Comparison of ENCODE assay signal across 8 cellular contexts in genomic region chr7:36526720-36527548, GRCh38.
A peak's percentile ranks its signal among the peaks of the same experiment; 100 is the strongest.
DNase-seq lines count a peak whose midpoint lies in the region; ATAC-seq and TF ChIP-seq lines count a peak whose summit lies in the region.

No MANE protein-coding gene starts in this region.

- H3K4me1 ChIP-seq in adipocyte (ENCODE audit: control insufficient read depth, insufficient read depth, low read length) (peaks cover 7% of the 10 kb centered on the region), lower lobe of right lung (no peaks in the 10 kb centered on the region)

- no peaks in the 10 kb centered on the region for H3K36me3 Mint-ChIP-seq in activated CD4-positive, alpha-beta memory T cell treated with anti-CD3 and anti-CD28 coated beads for 36 hours
- peaks cover 16% of the 10 kb centered on the region for H3K36me3 Mint-ChIP-seq in activated CD4-positive, alpha-beta memory T cell treated with anti-CD3 and anti-CD28 coated beads, Interleukin-2, amount 10 ng/mL, durations not matched to agents 7 days and 5 days (ENCODE audit: low read depth)

- H3K4me3 ChIP-seq in adipocyte (ENCODE audit: low read length) (no peak overlapping the region), retinal pigment epithelial cell (ENCODE audit: low read length) (no peak overlapping the region), lower lobe of right lung (no peak overlapping the region)

- H3K4me3 Mint-ChIP-seq in activated CD4-positive, alpha-beta memory T cell treated with anti-CD3 and anti-CD28 coated beads for 36 hours = no peak overlapping the region
- no peak overlapping the region for H3K4me3 Mint-ChIP-seq in activated CD4-positive, alpha-beta memory T cell treated with anti-CD3 and anti-CD28 coated beads, Interleukin-2, amount 10 ng/mL, durations not matched to agents 7 days and 5 days

- H3K4me1 Mint-ChIP-seq in activated CD4-positive, alpha-beta memory T cell treated with anti-CD3 and anti-CD28 coated beads for 36 hours (ENCODE audit: low read depth) = peaks cover 17% of the 10 kb centered on the region
- H3K4me1 Mint-ChIP-seq in activated CD4-positive, alpha-beta memory T cell treated with anti-CD3 and anti-CD28 coated beads, Interleukin-2, amount 10 ng/mL, durations not matched to agents 7 days and 5 days = peaks cover 33% of the 10 kb centered on the region

- H3K9me3 ChIP-seq in adipocyte (ENCODE audit: control insufficient read depth, low read length) = no peaks in the 10 kb centered on the region
- H3K9me3 ChIP-seq in lower lobe of right lung = no peaks in the 10 kb centered on the region

- peak; percentile 15 for DNase-seq in activated CD4-positive, alpha-beta memory T cell treated with anti-CD3 and anti-CD28 coated beads for 36 hours
- DNase-seq in activated CD4-positive, alpha-beta memory T cell treated with anti-CD3 and anti-CD28 coated beads, Interleukin-2, amount 10 ng/mL, durations not matched to agents 7 days and 5 days = no peak
- peak; percentile 68 for DNase-seq in adipocyte (ENCODE audit: low read depth)
- peak; percentile 23 for DNase-seq in retinal pigment epithelial cell (ENCODE audit: low read depth)
- no peak for DNase-seq in lower lobe of right lung
- no peak for DNase-seq in T1000 (lab: John Stamatoyannopoulos, UW)

- H3K27me3 Mint-ChIP-seq in activated CD4-positive, alpha-beta memory T cell treated with anti-CD3 and anti-CD28 coated beads for 36 hours = no peaks in the 10 kb centered on the region
- H3K27me3 Mint-ChIP-seq in activated CD4-positive, alpha-beta memory T cell treated with anti-CD3 and anti-CD28 coated beads, Interleukin-2, amount 10 ng/mL, durations not matched to agents 7 days and 5 days = no peaks in the 10 kb centered on the region

- H3K9me3 Mint-ChIP-seq in activated CD4-positive, alpha-beta memory T cell treated with anti-CD3 and anti-CD28 coated beads for 36 hours = no peaks in the 10 kb centered on the region
- H3K9me3 Mint-ChIP-seq in activated CD4-positive, alpha-beta memory T cell treated with anti-CD3 and anti-CD28 coated beads, Interleukin-2, amount 10 ng/mL, durations not matched to agents 7 days and 5 days = no peaks in the 10 kb centered on the region

- H3K36me3 ChIP-seq in adipocyte (ENCODE audit: control insufficient read depth, insufficient read depth, low read length, severe bottlenecking) (no peaks in the 10 kb centered on the region), lower lobe of right lung (no peaks in the 10 kb centered on the region)

- ATAC-seq in HG03571 (IDR thresholded peaks at IDR 0.05; ENCODE audit: unreplicated experiment) = peak; percentile 68
- no peak for ATAC-seq in HG03045 (IDR thresholded peaks at IDR 0.05; ENCODE audit: unreplicated experiment)
- ATAC-seq in lower lobe of right lung = no peak

- no peak overlapping the region for H3K9ac ChIP-seq in adipocyte (ENCODE audit: low read length)

- TF ChIP-seq CTCF in retinal pigment epithelial cell (conservative IDR thresholded peaks at IDR 0.05; ENCODE audit: low read depth, low read length) (no peak), lower lobe of right lung (IDR thresholded peaks at IDR 0.05) (no peak)

- intact Hi-C loops in activated CD4-positive, alpha-beta memory T cell treated with anti-CD3 and anti-CD28 coated beads for 36 hours (cut with micrococcal nuclease) = no loop called here
- intact Hi-C loops in lower lobe of right lung (cut with DNase I) = no loop called here

- H3K27ac ChIP-seq in lower lobe of right lung = no peak overlapping the region

- no peak overlapping the region for H3K27ac Mint-ChIP-seq in activated CD4-positive, alpha-beta memory T cell treated with anti-CD3 and anti-CD28 coated beads for 36 hours
- no peak overlapping the region for H3K27ac Mint-ChIP-seq in activated CD4-positive, alpha-beta memory T cell treated with anti-CD3 and anti-CD28 coated beads, Interleukin-2, amount 10 ng/mL, durations not matched to agents 7 days and 5 days

- CTCF ChIA-PET in activated CD4-positive, alpha-beta memory T cell treated with anti-CD3 and anti-CD28 coated beads for 36 hours (lab: Charles Lee) = interaction anchor here (1.0 kb wide), 1 partner anchor 39 kb away, joined by 5 read pairs; no protein-coding TSS in a partner anchor
- CTCF ChIA-PET in activated CD4-positive, alpha-beta memory T cell treated with anti-CD3 and anti-CD28 coated beads, Interleukin-2, amount 10 ng/mL, durations not matched to agents 7 days and 5 days (lab: Charles Lee) = no interaction called here

- POLR2A ChIA-PET in activated CD4-positive, alpha-beta memory T cell treated with anti-CD3 and anti-CD28 coated beads for 36 hours (lab: Charles Lee) = interaction anchor here (0.7 kb wide), 1 partner anchor 55 kb away, joined by 3 read pairs; no protein-coding TSS in a partner anchor
- POLR2A ChIA-PET in activated CD4-positive, alpha-beta memory T cell treated with anti-CD3 and anti-CD28 coated beads, Interleukin-2, amount 10 ng/mL, durations not matched to agents 7 days and 5 days (lab: Charles Lee) = no interaction called here

- H3K27me3 ChIP-seq in adipocyte (replicated peaks; ENCODE audit: control insufficient read depth, insufficient read depth, low read length) (peaks cover 22% of the 10 kb centered on the region), lower lobe of right lung (ENCODE audit: low read depth) (no peaks in the 10 kb centered on the region)

Comparison
In these comparisons a context has a peak if more than half of its experiments do, and no peak if none do; other contexts are left out.
1. DNase-seq: peak in activated CD4-positive, alpha-beta memory T cell treated with anti-CD3 and anti-CD28 coated beads for 36 hours (single experiment), adipocyte (single experiment) and retinal pigment epithelial cell (single experiment); none in activated CD4-positive, alpha-beta memory T cell treated with anti-CD3 and anti-CD28 coated beads, Interleukin-2, amount 10 ng/mL, durations not matched to agents 7 days and 5 days (single experiment), lower lobe of right lung (single experiment) and T1000 (single experiment).